Comparison of ENCODE assay signal across 8 cellular contexts in the genomic region with DNA sequence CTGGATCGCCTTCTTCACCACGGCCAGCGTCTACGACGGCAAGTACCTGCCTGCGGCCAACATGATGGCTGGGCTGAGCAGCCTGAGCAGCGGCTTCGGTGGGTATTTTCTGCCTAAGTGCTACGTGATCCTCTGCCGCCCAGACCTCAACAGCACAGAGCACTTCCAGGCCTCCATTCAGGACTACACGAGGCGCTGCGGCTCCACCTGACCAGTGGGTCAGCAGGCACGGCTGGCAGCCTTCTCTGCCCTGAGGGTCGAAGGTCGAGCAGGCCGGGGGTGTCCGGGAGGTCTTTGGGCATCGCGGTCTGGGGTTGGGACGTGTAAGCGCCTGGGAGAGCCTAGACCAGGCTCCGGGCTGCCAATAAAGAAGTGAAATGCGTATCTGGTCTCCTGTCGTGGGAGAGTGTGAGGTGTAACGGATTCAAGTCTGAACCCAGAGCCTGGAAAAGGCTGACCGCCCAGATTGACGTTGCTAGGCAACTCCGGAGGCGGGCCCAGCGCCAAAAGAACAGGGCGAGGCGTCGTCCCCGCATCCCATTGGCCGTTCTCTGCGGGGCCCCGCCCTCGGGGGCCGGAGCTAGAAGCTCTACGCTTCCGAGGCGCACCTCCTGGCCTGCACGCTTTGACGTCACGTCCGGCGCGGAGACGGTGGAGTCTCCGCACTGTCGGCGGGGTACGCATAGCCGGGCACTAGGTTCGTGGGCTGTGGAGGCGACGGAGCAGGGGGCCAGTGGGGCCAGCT. TPM values are rescaled to one million over a fixed set of nuclear protein-coding genes. Genes with fewer than 3 reads are reported as not detected.
DNase-seq lines count a peak whose midpoint lies in the region; ATAC-seq and TF ChIP-seq lines count a peak whose summit lies in the region.

A gene (plus strand): TSS at position 621 of the 745 bp plus-strand sequence. CDS start 616 bp downstream, outside the sequence.

- DNase-seq in NCI-H2196 treated with DMSO at 0.1 percent for 48 hours (lab: John Stamatoyannopoulos, UW; ENCODE audit: unreplicated experiment): peak; percentile 95
- DNase-seq in breast epithelium (ENCODE audit: low spot score in 2 of 2): peak; percentile 99 to 100

- H3K9me3 ChIP-seq in breast epithelium: no peaks in the 10 kb centered on the region
- H3K9me3 ChIP-seq in iPS-18c (ENCODE audit: control insufficient read depth, insufficient read depth, low read length): no peaks in the 10 kb centered on the region
- H3K9me3 ChIP-seq in skeletal muscle tissue (ENCODE audit: control insufficient read depth in 3 of 3, low read length in 3 of 3): no peaks in the 10 kb centered on the region

- H3K36me3 ChIP-seq in ACC112 (ENCODE audit: insufficient read depth, low read length) (no peaks in the 10 kb centered on the region), breast epithelium (no peaks in the 10 kb centered on the region), skeletal muscle tissue (ENCODE audit: control insufficient read depth in 3 of 3, insufficient read depth in 3 of 3, low read length in 3 of 3) (peaks cover 0 to 3% (median 0%) of the 10 kb centered on the region in 3 donors)

- intact Hi-C loops in breast epithelium (cut with DNase I; ENCODE audit: low total_unique reads): no loop called here

- H3K9ac ChIP-seq in skeletal muscle tissue (ENCODE audit: low read depth in 1 of 3, low read length in 3 of 3): peak within 1 kb of the TSS; percentile 85 to 88 (median 88)

- H3K27me3 ChIP-seq in ACC112 (ENCODE audit: insufficient read depth, low read length) (no peaks in the 10 kb centered on the region), breast epithelium (no peaks in the 10 kb centered on the region), skeletal muscle tissue (ENCODE audit: control insufficient read depth in 3 of 3, insufficient read depth in 3 of 3, low read length in 3 of 3) (peaks cover 0 to 2% (median 0%) of the 10 kb centered on the region in 3 donors)

- peaks cover 10% of the 10 kb centered on the region for H3K79me2 ChIP-seq in ACC112 (ENCODE audit: control insufficient read depth, insufficient read depth, low read length, unreplicated experiment)

- peak; percentile 77 for ATAC-seq in GM18870 (IDR thresholded peaks at IDR 0.05; ENCODE audit: unreplicated experiment)
- peak; percentile 94 for ATAC-seq in HG03135 (IDR thresholded peaks at IDR 0.05; ENCODE audit: unreplicated experiment)

- peak within 1 kb of the TSS; percentile 94 for H3K4me3 ChIP-seq in ACC112 (ENCODE audit: low read depth, low read length)
- peak within 1 kb of the TSS; percentile 86 to 95 (median 95) for H3K4me3 ChIP-seq in breast epithelium
- peak within 1 kb of the TSS; percentile 87 for H3K4me3 ChIP-seq in iPS-18c (ENCODE audit: insufficient read depth, low read depth, low read length)
- H3K4me3 ChIP-seq in skeletal muscle tissue (ENCODE audit: low read length in 3 of 3): peak within 1 kb of the TSS; percentile 73 to 88 (median 86)

- TF ChIP-seq CTCF in VCaP (conservative IDR thresholded peaks at IDR 0.05): no peak
- TF ChIP-seq CTCF in breast epithelium (IDR thresholded peaks at IDR 0.05): no peak

- H3K4me1 ChIP-seq in ACC112 (ENCODE audit: control insufficient read depth, insufficient read depth, low read length, unreplicated experiment) (peaks cover 33% of the 10 kb centered on the region), breast epithelium (peaks cover 6 to 32% of the 10 kb centered on the region in 2 donors), skeletal muscle tissue (ENCODE audit: control insufficient read depth in 3 of 3, insufficient read depth in 3 of 3, low read length in 3 of 3) (peaks cover 28 to 40% (median 39%) of the 10 kb centered on the region in 3 donors)

- peak within 1 kb of the TSS; percentile 88 for H2AFZ ChIP-seq in ACC112 (ENCODE audit: low read length, unreplicated experiment)

- peak; percentile 94 for TF ChIP-seq POLR2A in breast epithelium (IDR thresholded peaks at IDR 0.05)

- peak within 1 kb of the TSS; percentile 50 for H3K27ac ChIP-seq in ACC112 (ENCODE audit: low read depth, low read length)
- H3K27ac ChIP-seq in VCaP: peak within 1 kb of the TSS; percentile 84
- H3K27ac ChIP-seq in breast epithelium: peak within 1 kb of the TSS; percentile 97 to 98
- peak within 1 kb of the TSS; percentile 97 for H3K27ac ChIP-seq in skeletal muscle tissue (ENCODE audit: low read depth, low read length)

RNA-seq across cellular contexts. Expression of the gene that starts here (rescaled TPM):
- total RNA-seq in breast epithelium: 10 to 100 TPM; 19.3 to 19.6 (median 19.4) TPM
- 10.4 TPM for total RNA-seq in skeletal muscle tissue

Comparison
In these comparisons a context has a peak if more than half of its experiments do, and no peak if none do; other contexts are left out.
1. Peak in every context shown above with its lines: DNase-seq, ATAC-seq, H3K4me3 ChIP-seq and H3K27ac ChIP-seq.